1 cellular context compared by ENCODE assay signal in genomic region chr6:14440215-14440890, GRCh38.
A peak's percentile ranks its signal among the peaks of the same experiment; 100 is the strongest.
TF ChIP-seq lines count a peak whose summit lies in the region.

No MANE protein-coding gene starts in this region.

TF ChIP-seq in K562, 482 proteins besides CTCF, POLR2A, EP300 and RAD21 (continued from another document):
- no peak for TF ChIP-seq RHOXF2B (CRISPR knock-in tag; conservative IDR thresholded peaks at IDR 0.05)
- TF ChIP-seq ZNF644 (tag; IDR thresholded peaks at IDR 0.05; ENCODE audit: low read depth): no peak
- TF ChIP-seq FOXP4 (CRISPR knock-in tag; IDR thresholded peaks at IDR 0.05; ENCODE audit: borderline replicate concordance): no peak
- no peak for TF ChIP-seq MEF2D (tag; conservative IDR thresholded peaks at IDR 0.05; ENCODE audit: low read depth)
- TF ChIP-seq ZNF785 (CRISPR knock-in tag; IDR thresholded peaks at IDR 0.05): no peak
- TF ChIP-seq MAFF (IDR thresholded peaks at IDR 0.05; ENCODE audit: low read length): peak; percentile 40
